Comparison of ENCODE assay signal across 21 cellular contexts in the genomic region with DNA sequence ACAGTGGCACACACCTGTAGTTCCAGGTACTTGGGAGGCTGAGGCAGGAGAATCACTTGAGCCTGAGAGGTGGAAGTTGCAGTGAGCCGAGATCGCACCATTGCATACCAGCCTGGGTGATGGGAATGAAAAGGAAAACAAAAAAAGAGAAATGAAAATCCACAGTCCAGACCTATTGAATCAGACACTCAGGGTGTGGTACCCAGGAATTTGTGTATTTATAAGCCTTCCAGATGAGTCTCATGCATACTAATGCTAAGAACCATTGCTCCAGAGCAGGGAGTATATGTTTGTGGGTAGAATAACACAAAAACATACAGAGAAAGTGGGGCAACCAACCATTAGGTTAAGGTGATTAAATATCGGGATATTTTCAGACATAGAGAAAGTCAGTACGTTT. TPM values are rescaled to one million over a fixed set of nuclear protein-coding genes. Genes with fewer than 3 reads are reported as not detected.
"Had no signal": no experiment of that assay in that cellular context is flagged by ENCODE, and none has a peak within 500 bp of the region (broad histone marks: within the 10 kb centered on the region; RNA-seq: fewer than 3 reads in every experiment).

No MANE protein-coding gene starts in this region.

- H3K4me3 ChIP-seq: left lung, sigmoid colon had no signal

- ATAC-seq: esophagus mucosa; left lung; natural killer cell; stimulated activated naive B cell treated with anti-CD40 and anti-IgM and Interleukin-4, amounts not matched to agents 10 μg/mL and 1 μg/mL and 100 μg/mL, for 72 hours; T-helper 17 cell had no signal

- H3K27ac ChIP-seq: left lung had no signal

- DNase-seq: activated CD4-positive, alpha-beta T cell treated with anti-CD3 and anti-CD28 coated beads for 4 hours; activated CD4-positive, alpha-beta T cell treated with anti-CD3 and anti-CD28 coated beads, Interleukin-2, amount 50 U/mL, for 48 hours; activated CD4-positive, CD25-positive, alpha-beta regulatory T cell; activated CD8-positive, alpha-beta memory T cell treated with anti-CD3 and anti-CD28 coated beads, Interleukin-2, amount 50 U/mL, for 48 hours; activated effector memory CD4-positive, alpha-beta T cell treated with anti-CD3 and anti-CD28 coated beads, Interleukin-2, amount 50 U/mL, for 16 hours; activated naive CD4-positive, alpha-beta T cell treated with anti-CD3 and anti-CD28 coated beads, Interleukin-2, amount 10 ng/mL, durations not matched to agents 7 days and 5 days; dermis blood vessel endothelial cell; effector memory CD4-positive, alpha-beta T cell; immature natural killer cell; kidney glomerular epithelial cell; left lung; natural killer cell; retina; sigmoid colon; stimulated activated CD4-positive, alpha-beta T cell treated with anti-CD3 and anti-CD28 coated beads, Interleukin-2, amount 100 ng/mL, for 48 hours; stimulated activated CD8-positive, alpha-beta memory T cell treated with anti-CD3 and anti-CD28 coated beads, Interleukin-4, amount 100 ng/mL, for 48 hours; stimulated activated naive B cell treated with anti-CD40 and anti-IgM and Interleukin-4, amounts not matched to agents 10 μg/mL and 1 μg/mL and 100 μg/mL, for 72 hours; T-helper 17 cell had no signal

- H3K27me3 ChIP-seq: left lung, sigmoid colon had no signal

- H3K36me3 ChIP-seq: left lung, sigmoid colon, thoracic aorta had no signal

- H3K4me1 ChIP-seq: left lung had no signal

- H3K9me3 ChIP-seq: left lung, sigmoid colon, thoracic aorta had no signal

RNA-seq across cellular contexts. Expression of a gene that starts 36.1 kb away (rescaled TPM):
- total RNA-seq: activated CD8-positive, alpha-beta memory T cell treated with anti-CD3 and anti-CD28 coated beads for 36 hours had no signal
